In the genomic region with DNA sequence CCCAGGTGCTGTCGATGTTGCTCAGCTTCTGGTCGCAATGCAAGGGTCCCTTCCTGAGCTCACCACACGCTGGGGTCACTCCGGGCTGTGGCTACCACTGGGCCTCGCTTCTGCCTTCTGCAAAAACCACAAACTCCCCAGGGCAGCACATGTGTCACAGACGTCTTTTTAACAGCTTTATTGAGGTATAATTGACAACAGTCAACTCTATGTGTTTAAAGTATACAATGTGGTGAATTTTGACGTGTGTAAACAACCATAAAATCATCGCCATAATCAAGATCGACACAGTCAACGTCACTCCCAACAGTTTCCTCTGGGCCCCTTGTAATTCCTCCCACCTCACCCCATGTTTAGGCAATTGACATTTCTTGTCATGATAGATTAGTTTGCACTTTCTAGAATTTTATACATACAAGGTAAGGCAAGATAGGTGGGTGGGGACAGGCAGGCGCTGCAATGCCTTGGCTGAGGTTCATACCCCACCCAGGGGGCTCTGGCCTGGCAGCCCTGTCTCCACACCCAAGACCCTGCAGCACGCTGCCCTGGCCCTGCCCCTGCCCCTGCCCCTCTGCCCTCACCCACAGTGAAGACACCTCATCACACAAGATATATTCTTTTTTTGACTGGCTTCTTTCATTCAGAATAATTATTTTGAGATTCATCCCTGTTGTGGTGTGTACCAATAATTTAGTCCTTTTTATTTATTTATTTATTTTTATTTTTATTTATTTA, we compare ENCODE assay signal across 2 cellular contexts.
TF ChIP-seq lines count a peak whose summit lies in the region.

No MANE protein-coding gene starts in this region.

TF ChIP-seq in GM12878, 131 proteins besides CTCF, POLR2A, EP300 and RAD21:
- TF ChIP-seq MEF2B (IDR thresholded peaks at IDR 0.05; ENCODE audit: partially characterized antibody, poor library complexity, severe bottlenecking) = peak; percentile 52
- TF ChIP-seq BHLHE40 (IDR thresholded peaks at IDR 0.05; ENCODE audit: borderline replicate concordance in 1 of 2, low read depth in 2 of 2, low read length in 1 of 2) = 0 out of 4 replicates have a peak, but pooled peaks of 1 of the 2 experiments have one; percentile 14
- no peak for TF ChIP-seq RBBP5 (conservative IDR thresholded peaks at IDR 0.05)

TF ChIP-seq in SK-N-SH treated with all-trans-retinoic acid at 6 μM for 48 hours, 23 proteins besides CTCF, POLR2A, EP300 and RAD21:
- TF ChIP-seq TCF4 (CRISPR knock-in tag; IDR thresholded peaks at IDR 0.05; ENCODE audit: borderline replicate concordance) = no peak
- TF ChIP-seq, protein P1, sequence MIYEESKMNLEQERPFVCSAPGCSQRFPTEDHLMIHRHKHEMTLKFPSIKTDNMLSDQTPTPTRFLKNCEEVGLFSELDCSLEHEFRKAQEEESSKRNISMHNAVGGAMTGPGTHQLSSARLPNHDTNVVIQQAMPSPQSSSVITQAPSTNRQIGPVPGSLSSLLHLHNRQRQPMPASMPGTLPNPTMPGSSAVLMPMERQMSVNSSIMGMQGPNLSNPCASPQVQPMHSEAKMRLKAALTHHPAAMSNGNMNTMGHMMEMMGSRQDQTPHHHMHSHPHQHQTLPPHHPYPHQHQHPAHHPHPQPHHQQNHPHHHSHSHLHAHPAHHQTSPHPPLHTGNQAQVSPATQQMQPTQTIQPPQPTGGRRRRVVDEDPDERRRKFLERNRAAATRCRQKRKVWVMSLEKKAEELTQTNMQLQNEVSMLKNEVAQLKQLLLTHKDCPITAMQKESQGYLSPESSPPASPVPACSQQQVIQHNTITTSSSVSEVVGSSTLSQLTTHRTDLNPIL (CRISPR knock-in tag; IDR thresholded peaks at IDR 0.05; ENCODE audit: low read depth) = no peak
- no peak for TF ChIP-seq ZNF565 (CRISPR knock-in tag; conservative IDR thresholded peaks at IDR 0.05; ENCODE audit: low read depth)
- no peak for TF ChIP-seq SNAI2 (CRISPR knock-in tag; IDR thresholded peaks at IDR 0.05)
- TF ChIP-seq PPARA (CRISPR knock-in tag; IDR thresholded peaks at IDR 0.05; ENCODE audit: borderline replicate concordance) = no peak
